7 cellular contexts compared by ENCODE assay signal in genomic region chr4:40628407-40628806, GRCh38. TPM values are rescaled to one million over a fixed set of nuclear protein-coding genes. Genes with fewer than 3 reads are reported as not detected.
A peak's percentile ranks its signal among the peaks of the same experiment; 100 is the strongest.
DNase-seq lines count a peak whose midpoint lies in the region; ATAC-seq, FAIRE-seq and TF ChIP-seq lines count a peak whose summit lies in the region.
"Not testable (repeated sequence)": the region's sequence is repeated elsewhere in the genome, so short reads cannot be mapped to it uniquely, and the experiment has no call there.

No MANE protein-coding gene starts in this region.

- H3K27ac Mint-ChIP-seq in activated T-cell treated with anti-CD3 and anti-CD28 coated beads, Interleukin-2, amount 50 U/mL, for 72 hours, result peak overlapping the region; percentile 92

- peak overlapping the region; percentile 74 to 98 for H3K4me3 Mint-ChIP-seq in activated T-cell treated with anti-CD3 and anti-CD28 coated beads, Interleukin-2, amount 50 U/mL, for 72 hours

- 20% methylated on average over 6 of the region's 6 CpGs for WGBS in prostate gland

- H3K36me3 Mint-ChIP-seq in activated T-cell treated with anti-CD3 and anti-CD28 coated beads, Interleukin-2, amount 50 U/mL, for 72 hours (ENCODE audit: insufficient read depth in 2 of 2), result not testable (repeated sequence)

- peaks cover 55% of the 10 kb centered on the region for H3K4me1 Mint-ChIP-seq in activated T-cell treated with anti-CD3 and anti-CD28 coated beads, Interleukin-2, amount 50 U/mL, for 72 hours (ENCODE audit: low read depth)

- intact Hi-C loops in OCI-LY7 (cut with micrococcal nuclease; ENCODE audit: unreplicated experiment); lower lobe of right lung (cut with DNase I); prostate gland (cut with DNase I): not testable (repeated sequence)

- H3K27me3 ChIP-seq in bronchial epithelial cell (ENCODE audit: control insufficient read depth, insufficient read depth, low read length); lower lobe of right lung (ENCODE audit: low read depth); prostate gland (replicated peaks; ENCODE audit: insufficient read depth): not testable (repeated sequence)

- ATAC-seq in activated T-cell treated with anti-CD3 and anti-CD28 coated beads, Interleukin-2, amount 50 U/mL, for 72 hours (replicated peaks in 1 of 2); lower lobe of right lung: not testable (repeated sequence)

- H3K9me3 ChIP-seq in OCI-LY7 (ENCODE audit: low read length); lower lobe of right lung; prostate gland: not testable (repeated sequence)

- H3K4me2 ChIP-seq in OCI-LY7 (ENCODE audit: low read length), result not testable (repeated sequence)

- not testable (repeated sequence) for H3K4me3 ChIP-seq in OCI-LY7 (ENCODE audit: low read depth, low read length, poor library complexity, severe bottlenecking)
- H3K4me3 ChIP-seq in bronchial epithelial cell (ENCODE audit: low read depth, low read length) (peak overlapping the region; percentile 82), fibroblast of villous mesenchyme (ENCODE audit: low read depth, low read length) (peak overlapping the region; percentile 2), lower lobe of right lung (peak overlapping the region; percentile 69), prostate gland (peak overlapping the region; percentile 42 to 64)

- H2AFZ ChIP-seq in OCI-LY7 (ENCODE audit: low read length), result not testable (repeated sequence)

- POLR2A ChIA-PET in OCI-LY7 (lab: Charles Lee), result interaction anchor here (0.6 to 1.6 kb wide), 5 partner anchors 11 to 748 kb away, joined by 3 read pairs; no protein-coding TSS in a partner anchor

- not testable (repeated sequence) for H3K27ac ChIP-seq in OCI-LY7 (ENCODE audit: low read depth, low read length, poor library complexity, severe bottlenecking)
- H3K27ac ChIP-seq in lower lobe of right lung (peak overlapping the region; percentile 97), prostate gland (peak overlapping the region; percentile 97)

- CTCF ChIA-PET in OCI-LY7 (lab: Charles Lee; ENCODE audit: unreplicated experiment), result not testable (repeated sequence)

- peak; percentile 67 for FAIRE-seq in GM12892 (lab: Jason Lieb, UNC)
- not testable (repeated sequence) for FAIRE-seq in bronchial epithelial cell (lab: Jason Lieb, UNC)

- H3K27me3 Mint-ChIP-seq in activated T-cell treated with anti-CD3 and anti-CD28 coated beads, Interleukin-2, amount 50 U/mL, for 72 hours (ENCODE audit: low read depth), result peaks cover 32% of the 10 kb centered on the region

- H3K36me3 ChIP-seq in OCI-LY7 (ENCODE audit: insufficient read depth, low read length); bronchial epithelial cell (ENCODE audit: control insufficient read depth, insufficient read depth, low read length); lower lobe of right lung; prostate gland: not testable (repeated sequence)

- not testable (repeated sequence) for TF ChIP-seq CTCF in OCI-LY7 (conservative IDR thresholded peaks at IDR 0.05; ENCODE audit: low read length); bronchial epithelial cell (IDR thresholded peaks at IDR 0.05; ENCODE audit: insufficient read depth, low read length, severe bottlenecking); fibroblast of villous mesenchyme (IDR thresholded peaks at IDR 0.05; ENCODE audit: insufficient read depth, low read depth, low read length); lower lobe of right lung (IDR thresholded peaks at IDR 0.05); prostate gland (IDR thresholded peaks at IDR 0.05)

- H4K20me1 ChIP-seq in OCI-LY7 (ENCODE audit: insufficient read depth, low read length), result not testable (repeated sequence)

- TF ChIP-seq POLR2A in GM12892 (IDR thresholded peaks at IDR 0.05; ENCODE audit: low read depth, low read length); prostate gland (IDR thresholded peaks at IDR 0.05): not testable (repeated sequence)

- H3K9me2 ChIP-seq in OCI-LY7 (ENCODE audit: insufficient read depth, low read length), result not testable (repeated sequence)

- not testable (repeated sequence) for H3K9me3 Mint-ChIP-seq in activated T-cell treated with anti-CD3 and anti-CD28 coated beads, Interleukin-2, amount 50 U/mL, for 72 hours

- DNase-seq in GM12892 (ENCODE audit: insufficient read length); OCI-LY7 (ENCODE audit: low spot score); activated T-cell treated with anti-CD3 and anti-CD28 coated beads, Interleukin-2, amount 50 U/mL, for 72 hours; fibroblast of villous mesenchyme (ENCODE audit: low read depth); lower lobe of right lung; prostate gland (ENCODE audit: low spot score): not testable (repeated sequence)
- peak; percentile 31 for DNase-seq in bronchial epithelial cell (ENCODE audit: low read depth)

- H3K4me1 ChIP-seq in OCI-LY7 (ENCODE audit: insufficient read depth, low read length, poor library complexity, severe bottlenecking), result peaks cover 28% of the 10 kb centered on the region
- peaks cover 15% of the 10 kb centered on the region for H3K4me1 ChIP-seq in lower lobe of right lung
- H3K4me1 ChIP-seq in prostate gland (replicated peaks), result not testable (repeated sequence)

- BruUV-seq in OCI-LY7 (replicated peaks; lab: Mats Ljungman, UMichigan), result TSS peak; percentile 44

- H3K79me2 ChIP-seq in OCI-LY7 (ENCODE audit: insufficient read depth, low read depth, low read length), result not testable (repeated sequence)

RNA-seq across cellular contexts. Expression of gene RBM47, which starts 1.3 kb away (rescaled TPM):
- polyA plus RNA-seq in GM12892 (2012; ENCODE audit: missing spikeins), result 10.6 TPM
- 4.6 and 5.3 TPM in 2 replicates for total RNA-seq in OCI-LY7 (2014; rRNA removed; shearing (Covaris generic))
- total RNA-seq in OCI-LY7 (2022), result 12.0 and 14.2 TPM in 2 replicates
- total RNA-seq in activated T-cell treated with anti-CD3 and anti-CD28 coated beads, Interleukin-2, amount 50 U/mL, for 72 hours, result 10 to 100 TPM; 10.9 to 12.0 TPM
- total RNA-seq in bronchial epithelial cell, result 35.0 and 42.9 TPM in 2 replicates
- total RNA-seq in fibroblast of villous mesenchyme, result 0.64 and 0.86 TPM in 2 replicates
- total RNA-seq in lower lobe of right lung, result 108 TPM
- total RNA-seq in prostate gland, result 100 to 1,000 TPM; 241 to 302 TPM
